ENCODE assay signal across 9 cellular contexts in genomic region chr7:90244565-90244908, GRCh38. TPM values are rescaled to one million over a fixed set of nuclear protein-coding genes. Genes with fewer than 3 reads are reported as not detected.
DNase-seq lines count a peak whose midpoint lies in the region; ATAC-seq, FAIRE-seq and TF ChIP-seq lines count a peak whose summit lies in the region.
"Had no signal": no experiment of that assay in that cellular context is flagged by ENCODE, and none has a peak within 500 bp of the region (broad histone marks: within the 10 kb centered on the region; RNA-seq: fewer than 3 reads in every experiment).

No MANE protein-coding gene starts in this region.

- H3K27me3 Mint-ChIP-seq in activated CD4-positive, alpha-beta T cell treated with anti-CD3 and anti-CD28 coated beads, Interleukin-2, amount 10 ng/mL, durations not matched to agents 7 days and 5 days = peaks cover 50% of the 10 kb centered on the region
- H3K27me3 Mint-ChIP-seq in activated naive CD8-positive, alpha-beta T cell treated with anti-CD3 and anti-CD28 coated beads for 36 hours = peaks cover 43% of the 10 kb centered on the region

- H3K27me3 ChIP-seq in HepG2 (ENCODE audit: control insufficient read depth in 1 of 2, insufficient read depth in 2 of 2, low read length in 2 of 2) (no peaks in the 10 kb centered on the region), thymus (ENCODE audit: control insufficient read depth, insufficient read depth) (peaks cover 6% of the 10 kb centered on the region)

- no peak for TF ChIP-seq CTCF in HepG2 (CRISPR knock-in tag; IDR thresholded peaks at IDR 0.05)

- no peak for TF ChIP-seq RAD21 in HepG2 (CRISPR knock-in tag; IDR thresholded peaks at IDR 0.05)

- TF ChIP-seq POLR2A in HepG2 (IDR thresholded peaks at IDR 0.05; ENCODE audit: insufficient read depth in 1 of 2, low read depth in 2 of 2, low read length in 2 of 2) (no peak), GM12891 (IDR thresholded peaks at IDR 0.05; ENCODE audit: low read depth, low read length) (no peak)

- BruUV-seq in HepG2 (replicated peaks; lab: Mats Ljungman, UMichigan) = no TSS peak

- H3K4me2 ChIP-seq in HepG2 (ENCODE audit: low read depth, low read length) = peak overlapping the region; percentile 86

- peak overlapping the region; percentile 84 for H2AFZ ChIP-seq in HepG2 (ENCODE audit: low read length)

- H4K20me1 ChIP-seq in HepG2 (ENCODE audit: insufficient read depth, low read length) = no peaks in the 10 kb centered on the region

- H3K27ac ChIP-seq in HepG2 (ENCODE audit: extremely low read length, insufficient read depth, low read length) = peak overlapping the region; percentile 51
- H3K27ac ChIP-seq in thymus (ENCODE audit: low read depth) = no peak overlapping the region

- 35% methylated on average over 6 of the region's 6 CpGs for WGBS in HepG2 (ENCODE audit: low lambda C conversion rate)
- WGBS in thymus = 19% methylated on average over 6 of the region's 6 CpGs

- no peaks in the 10 kb centered on the region for H3K36me3 Mint-ChIP-seq in activated CD4-positive, alpha-beta T cell treated with anti-CD3 and anti-CD28 coated beads, Interleukin-2, amount 10 ng/mL, durations not matched to agents 7 days and 5 days (ENCODE audit: low read depth)
- H3K36me3 Mint-ChIP-seq in activated naive CD8-positive, alpha-beta T cell treated with anti-CD3 and anti-CD28 coated beads for 36 hours = no peaks in the 10 kb centered on the region

- CTCF ChIA-PET in activated CD4-positive, alpha-beta T cell treated with anti-CD3 and anti-CD28 coated beads, Interleukin-2, amount 10 ng/mL, durations not matched to agents 7 days and 5 days (lab: Charles Lee) = interaction anchor here (1.3 to 1.8 kb wide), 2 partner anchors 18 to 33 kb away, joined by 3 read pairs; partner anchors contain the start of gene STEAP2
- CTCF ChIA-PET in HepG2 (lab: Yijun Ruan, JAX; ENCODE audit: low intra/inter-chr PET ratio, low total read pairs) = no interaction called here

- H3K4me1 Mint-ChIP-seq in activated CD4-positive, alpha-beta T cell treated with anti-CD3 and anti-CD28 coated beads, Interleukin-2, amount 10 ng/mL, durations not matched to agents 7 days and 5 days = peaks cover 28% of the 10 kb centered on the region
- peaks cover 21% of the 10 kb centered on the region for H3K4me1 Mint-ChIP-seq in activated naive CD8-positive, alpha-beta T cell treated with anti-CD3 and anti-CD28 coated beads for 36 hours

- H3K36me3 ChIP-seq in HepG2 (replicated peaks in 1 of 2; ENCODE audit: control insufficient read depth in 1 of 2, insufficient read depth in 2 of 2, low read length in 2 of 2) = no peaks in the 10 kb centered on the region
- H3K36me3 ChIP-seq in thymus (ENCODE audit: control insufficient read depth, insufficient read depth) = no peaks in the 10 kb centered on the region

- peaks cover 2% of the 10 kb centered on the region for H3K79me2 ChIP-seq in HepG2 (ENCODE audit: insufficient read depth, low read length)

- DNase-seq in activated CD4-positive, alpha-beta T cell treated with anti-CD3 and anti-CD28 coated beads, Interleukin-2, amount 10 ng/mL, durations not matched to agents 7 days and 5 days = no peak
- DNase-seq in activated CD4-positive, alpha-beta T cell treated with anti-CD3 and anti-CD28 coated beads, Interleukin-2, amount 50 U/mL, for 1 hour = no peak
- DNase-seq in activated naive CD8-positive, alpha-beta T cell treated with anti-CD3 and anti-CD28 coated beads for 36 hours = no peak
- DNase-seq in HepG2 (ENCODE audit: low spot score) (no peak), GM12891 (ENCODE audit: insufficient read length, low spot score) (no peak), HK-2 (ENCODE audit: unreplicated experiment) (no peak)

- POLR2A ChIA-PET in activated CD4-positive, alpha-beta T cell treated with anti-CD3 and anti-CD28 coated beads, Interleukin-2, amount 10 ng/mL, durations not matched to agents 7 days and 5 days (lab: Charles Lee) = no interaction called here
- POLR2A ChIA-PET in HepG2 (lab: Yijun Ruan, JAX) = interaction anchor here (0.9 to 1.3 kb wide), 2 partner anchors 33 to 90 kb away, joined by 3 to 4 read pairs; partner anchors contain the start of genes STEAP1 and STEAP2

- H3K4me1 ChIP-seq in HepG2 (ENCODE audit: insufficient read depth, low read length) (peaks cover 29% of the 10 kb centered on the region), thymus (ENCODE audit: control insufficient read depth, insufficient read depth, low read length) (peaks cover 7% of the 10 kb centered on the region)

- no peak overlapping the region for H3K27ac Mint-ChIP-seq in activated CD4-positive, alpha-beta T cell treated with anti-CD3 and anti-CD28 coated beads, Interleukin-2, amount 10 ng/mL, durations not matched to agents 7 days and 5 days
- H3K27ac Mint-ChIP-seq in activated naive CD8-positive, alpha-beta T cell treated with anti-CD3 and anti-CD28 coated beads for 36 hours = no peak overlapping the region

- ATAC-seq in HepG2 (no peak; the same call in 2 of the 3 replicates), GM19452 (IDR thresholded peaks at IDR 0.05; ENCODE audit: unreplicated experiment) (no peak)

- peak overlapping the region; percentile 61 to 91 (median 76) for H3K4me3 ChIP-seq in HepG2 (replicated peaks in 1 of 3; ENCODE audit: insufficient read depth in 1 of 3, low read depth in 2 of 3, low read length in 3 of 3)
- H3K4me3 ChIP-seq in thymus (ENCODE audit: low read length) = peak overlapping the region; percentile 60

- H3K9ac ChIP-seq in HepG2 (ENCODE audit: insufficient read depth, low read depth, low read length) = peak overlapping the region; percentile 63

- H3K9me3 ChIP-seq in HepG2 (ENCODE audit: low read length) (no peaks in the 10 kb centered on the region), thymus (ENCODE audit: control insufficient read depth) (no peaks in the 10 kb centered on the region)

- in situ Hi-C loops in HepG2 (cut with HindIII; ENCODE audit: extremely low pct_ligation_motif_present, low pct_unique_long_range_greater_than_20kb) = no loop called here

- peak overlapping the region; percentile 84 for H3K4me3 Mint-ChIP-seq in activated CD4-positive, alpha-beta T cell treated with anti-CD3 and anti-CD28 coated beads, Interleukin-2, amount 10 ng/mL, durations not matched to agents 7 days and 5 days
- peak overlapping the region; percentile 95 for H3K4me3 Mint-ChIP-seq in activated naive CD8-positive, alpha-beta T cell treated with anti-CD3 and anti-CD28 coated beads for 36 hours

- intact Hi-C loops in HepG2 (cut with micrococcal nuclease; ENCODE audit: unreplicated experiment) = loop anchor here (2.0 kb wide), 1 partner anchor 26 kb away; no protein-coding TSS in a partner anchor

- FAIRE-seq in HepG2 (lab: Jason Lieb, UNC) = no peak
- no peak for FAIRE-seq in GM12891 (lab: Jason Lieb, UNC)
- FAIRE-seq: colon had no signal

- no peaks in the 10 kb centered on the region for H3K9me3 Mint-ChIP-seq in activated CD4-positive, alpha-beta T cell treated with anti-CD3 and anti-CD28 coated beads, Interleukin-2, amount 10 ng/mL, durations not matched to agents 7 days and 5 days
- no peaks in the 10 kb centered on the region for H3K9me3 Mint-ChIP-seq in activated naive CD8-positive, alpha-beta T cell treated with anti-CD3 and anti-CD28 coated beads for 36 hours

- TF ChIP-seq EP300 in HepG2 (IDR thresholded peaks at IDR 0.05; ENCODE audit: low read depth in 2 of 2, low read length in 2 of 2) (no peak), HepG2 (CRISPR knock-in tag; IDR thresholded peaks at IDR 0.05; ENCODE audit: borderline replicate concordance) (no peak)

RNA-seq across cellular contexts. Expression of gene CFAP69, which starts 0.4 kb away (rescaled TPM):
- not detected for total RNA-seq in activated CD4-positive, alpha-beta T cell treated with anti-CD3 and anti-CD28 coated beads, Interleukin-2, amount 10 ng/mL, durations not matched to agents 7 days and 5 days
- under 1 TPM; 0.72 to 0.85 TPM for total RNA-seq in activated naive CD8-positive, alpha-beta T cell treated with anti-CD3 and anti-CD28 coated beads for 36 hours
- 2.7 and 4.0 TPM in 2 replicates for total RNA-seq in HepG2 (2016; rRNA removed; fragmentation: Illumina TruSeq; extraction: Trizol)
- 1.5 and 1.7 TPM in 2 replicates for total RNA-seq in HepG2 (2016; cell fraction: cytosol; rRNA removed; fragmentation: Illumina TruSeq; extraction: Trizol; ENCODE audit: low read depth)
- 4.4 and 4.8 TPM in 2 replicates for total RNA-seq in HepG2 (2016; cell fraction: insoluble cytoplasmic fraction; rRNA removed; fragmentation: Illumina TruSeq; extraction: Trizol)
- 1.8 and 2.5 TPM in 2 replicates for total RNA-seq in HepG2 (2016; cell fraction: membrane; rRNA removed; fragmentation: Illumina TruSeq; extraction: Trizol)
- 13.6 and 14.1 TPM in 2 replicates for total RNA-seq in HepG2 (2016; cell fraction: nucleus; rRNA removed; fragmentation: Illumina TruSeq; extraction: Trizol)
- polyA plus RNA-seq in HepG2 (2011; rRNA removed) (2.2 and 2.4 TPM in 2 replicates), thymus (3.8 TPM)
- 0.28 and 0.42 TPM in 2 replicates for polyA plus RNA-seq in HepG2 (2011; cell fraction: cytosol; rRNA removed)
- polyA plus RNA-seq in HepG2 (2011; cell fraction: nucleus; rRNA removed) = 5.1 and 7.1 TPM in 2 replicates
- polyA plus RNA-seq in HepG2 (2012) = 1.8 and 3.6 TPM in 2 replicates
- polyA plus RNA-seq in HepG2 (2016; cell fraction: cytosol; fragmentation: Illumina TruSeq; extraction: Trizol; ENCODE audit: low read depth) = 0.17 and 0.71 TPM in 2 replicates
- polyA plus RNA-seq in HepG2 (2016; cell fraction: insoluble cytoplasmic fraction; fragmentation: Illumina TruSeq; extraction: Trizol; ENCODE audit: low read depth) = 3.3 and 3.6 TPM in 2 replicates
- 0.65 and 1.7 TPM in 2 replicates for polyA plus RNA-seq in HepG2 (2016; cell fraction: membrane; fragmentation: Illumina TruSeq; extraction: Trizol; ENCODE audit: low read depth)
- 10.5 and 13.0 TPM in 2 replicates for polyA plus RNA-seq in HepG2 (2016; cell fraction: nucleus; fragmentation: Illumina TruSeq; extraction: Trizol; ENCODE audit: insufficient read depth, low read depth)
- polyA minus RNA-seq in HepG2 (2011; rRNA and poly(A)+ RNA removed; ENCODE audit: low replicate concordance) = 0.61 and 3.5 TPM in 2 replicates
- 0.97 and 0.99 TPM in 2 replicates for polyA minus RNA-seq in HepG2 (2011; cell fraction: cytosol; rRNA and poly(A)+ RNA removed)
- polyA minus RNA-seq in HepG2 (2011; cell fraction: nucleus; rRNA and poly(A)+ RNA removed) = 25.0 and 26.5 TPM in 2 replicates
- 0.41 TPM for polyA plus RNA-seq in GM12891 (2012; ENCODE audit: low read depth, missing spikeins)

RNA-seq across cellular contexts. Expression of gene STEAP2, which starts 33.0 kb away (rescaled TPM):
- total RNA-seq in activated CD4-positive, alpha-beta T cell treated with anti-CD3 and anti-CD28 coated beads, Interleukin-2, amount 10 ng/mL, durations not matched to agents 7 days and 5 days = not detected
- total RNA-seq in activated naive CD8-positive, alpha-beta T cell treated with anti-CD3 and anti-CD28 coated beads for 36 hours = not detected
- 3.5 and 4.3 TPM in 2 replicates for total RNA-seq in HepG2 (2016; rRNA removed; fragmentation: Illumina TruSeq; extraction: Trizol)
- total RNA-seq in HepG2 (2016; cell fraction: cytosol; rRNA removed; fragmentation: Illumina TruSeq; extraction: Trizol; ENCODE audit: low read depth) = 0.61 and 0.62 TPM in 2 replicates
- 2.5 and 4.6 TPM in 2 replicates for total RNA-seq in HepG2 (2016; cell fraction: insoluble cytoplasmic fraction; rRNA removed; fragmentation: Illumina TruSeq; extraction: Trizol)
- total RNA-seq in HepG2 (2016; cell fraction: membrane; rRNA removed; fragmentation: Illumina TruSeq; extraction: Trizol) = 1.3 and 1.4 TPM in 2 replicates
- 7.7 and 8.2 TPM in 2 replicates for total RNA-seq in HepG2 (2016; cell fraction: nucleus; rRNA removed; fragmentation: Illumina TruSeq; extraction: Trizol)
- polyA plus RNA-seq in HepG2 (2011; rRNA removed) = 4.4 and 4.5 TPM in 2 replicates
- 1.2 and 2.6 TPM in 2 replicates for polyA plus RNA-seq in HepG2 (2011; cell fraction: cytosol; rRNA removed)
- 3.6 and 6.6 TPM in 2 replicates for polyA plus RNA-seq in HepG2 (2011; cell fraction: nucleus; rRNA removed)
- polyA plus RNA-seq in HepG2 (2012) = 3.1 and 8.3 TPM in 2 replicates
- 0.43 and 0.48 TPM in 2 replicates for polyA plus RNA-seq in HepG2 (2016; cell fraction: cytosol; fragmentation: Illumina TruSeq; extraction: Trizol; ENCODE audit: low read depth)
- polyA plus RNA-seq in HepG2 (2016; cell fraction: insoluble cytoplasmic fraction; fragmentation: Illumina TruSeq; extraction: Trizol; ENCODE audit: low read depth) = 1.3 and 1.6 TPM in 2 replicates
- polyA plus RNA-seq in HepG2 (2016; cell fraction: membrane; fragmentation: Illumina TruSeq; extraction: Trizol; ENCODE audit: low read depth) = 0.32 and 0.36 TPM in 2 replicates
- polyA plus RNA-seq in HepG2 (2016; cell fraction: nucleus; fragmentation: Illumina TruSeq; extraction: Trizol; ENCODE audit: insufficient read depth, low read depth) = 6.7 TPM in 2 replicates
- polyA minus RNA-seq in HepG2 (2011; rRNA and poly(A)+ RNA removed; ENCODE audit: low replicate concordance) = 3.0 TPM in 1 of 2 replicates, not detected in the other
- polyA minus RNA-seq in HepG2 (2011; cell fraction: cytosol; rRNA and poly(A)+ RNA removed) = 4.0 and 6.4 TPM in 2 replicates
- 13.1 and 20.3 TPM in 2 replicates for polyA minus RNA-seq in HepG2 (2011; cell fraction: nucleus; rRNA and poly(A)+ RNA removed)
- 11.4 TPM for polyA plus RNA-seq in thymus
- polyA plus RNA-seq in GM12891 (2012; ENCODE audit: low read depth, missing spikeins) = 0.05 TPM
